8 cellular contexts compared by ENCODE assay signal in the genomic region with DNA sequence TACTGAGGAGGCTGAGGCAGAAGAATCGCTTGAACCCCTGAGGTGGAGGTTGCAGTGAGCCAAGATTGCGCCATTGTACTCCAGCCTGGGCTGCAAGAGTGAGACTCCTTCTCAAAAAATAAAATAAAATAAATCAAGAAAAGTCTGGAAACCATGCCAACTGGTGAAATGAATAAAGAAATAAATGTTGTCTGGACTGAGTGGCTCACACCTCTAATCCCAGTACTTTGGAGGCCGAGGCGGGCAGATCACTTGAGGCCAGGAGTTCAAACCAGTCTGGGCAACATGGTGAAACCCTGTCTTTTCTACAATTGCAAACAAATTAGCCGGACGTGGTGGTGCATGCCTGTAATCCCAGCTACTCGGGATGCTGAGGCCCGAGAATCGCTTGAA. TPM values are rescaled to one million over a fixed set of nuclear protein-coding genes. Genes with fewer than 3 reads are reported as not detected.
DNase-seq lines count a peak whose midpoint lies in the region; ATAC-seq, FAIRE-seq and TF ChIP-seq lines count a peak whose summit lies in the region.

No MANE protein-coding gene starts in this region.

- peak overlapping the region; percentile 68 for H3K4me3 ChIP-seq in GM12864 (ENCODE audit: low read depth, low read length)
- H3K4me3 ChIP-seq in SK-N-MC: peak overlapping the region; percentile 84
- peak overlapping the region; percentile 45 to 74 (median 56) for H3K4me3 ChIP-seq in fibroblast of lung (replicated peaks in 1 of 4; ENCODE audit: control extremely low read depth in 1 of 4, insufficient read depth in 1 of 4, low read depth in 3 of 4, low read length in 4 of 4)
- H3K4me3 ChIP-seq in pancreas: peak overlapping the region; percentile 29 to 61 (median 56)

- no peak overlapping the region for H3K27ac ChIP-seq in SK-N-MC
- H3K27ac ChIP-seq in fibroblast of lung (ENCODE audit: insufficient read depth, low read length): peak overlapping the region; percentile 45
- peak overlapping the region; percentile 85 to 95 (median 91) for H3K27ac ChIP-seq in pancreas

- no peaks in the 10 kb centered on the region for H3K9me3 ChIP-seq in SK-N-MC (ENCODE audit: low read depth, low read length)
- no peaks in the 10 kb centered on the region for H3K9me3 ChIP-seq in fibroblast of lung (ENCODE audit: control insufficient read depth, insufficient read depth, low read depth, low read length)
- H3K9me3 ChIP-seq in pancreas: no peaks in the 10 kb centered on the region

- intact Hi-C loops in pancreas (cut with DNase I): no loop called here

- DNase-seq in GM12864 (ENCODE audit: low read depth) (no peak), SK-N-MC (ENCODE audit: low read depth, low spot score) (no peak), fibroblast of lung (ENCODE audit: low read depth in 2 of 2) (peak in 1 of 2 donors; percentile 26), pancreas (peak in 5 of 6 donors; percentile 17 to 51 (median 36)), COLO829 (ENCODE audit: low spot score) (no peak)

- H3K4me1 ChIP-seq in fibroblast of lung (ENCODE audit: control insufficient read depth, extremely low read depth, insufficient read depth, low read length) (no peaks in the 10 kb centered on the region), pancreas (peaks cover 0 to 4% (median 0%) of the 10 kb centered on the region in 3 donors)

- FAIRE-seq in pancreas (lab: Jason Lieb, UNC): no peak

- ATAC-seq in pancreas: peak; percentile 23 to 40 (median 32)
- no peak for ATAC-seq in HG03097 (IDR thresholded peaks at IDR 0.05; ENCODE audit: low FRiP score, unreplicated experiment)
- no peak for ATAC-seq in GM19397 (IDR thresholded peaks at IDR 0.05; ENCODE audit: unreplicated experiment)
- ATAC-seq in GM19452 (IDR thresholded peaks at IDR 0.05; ENCODE audit: unreplicated experiment): no peak

- H3K36me3 ChIP-seq in SK-N-MC (ENCODE audit: insufficient read depth, low read length): no peaks in the 10 kb centered on the region
- no peaks in the 10 kb centered on the region for H3K36me3 ChIP-seq in fibroblast of lung (ENCODE audit: control insufficient read depth, insufficient read depth, low read length)
- H3K36me3 ChIP-seq in pancreas: no peaks in the 10 kb centered on the region

- TF ChIP-seq CTCF in GM12864 (IDR thresholded peaks at IDR 0.05; ENCODE audit: low read depth, low read length, missing control alignments) (no peak), fibroblast of lung (conservative IDR thresholded peaks at IDR 0.05 in 1 of 2, IDR thresholded peaks at IDR 0.05 in 1 of 2; ENCODE audit: low read depth in 1 of 2, low read length in 2 of 2) (no peak), pancreas (IDR thresholded peaks at IDR 0.05) (no peak)

- H2AFZ ChIP-seq in fibroblast of lung (ENCODE audit: low read length): no peak overlapping the region

- peak overlapping the region; percentile 90 for H3K9ac ChIP-seq in SK-N-MC (ENCODE audit: insufficient read length)
- H3K9ac ChIP-seq in fibroblast of lung (ENCODE audit: insufficient read depth, low read length): no peak overlapping the region

- WGBS in pancreas, 2 donors: 82 to 83% methylated on average over 9 of the region's 9 CpGs

- H3K79me2 ChIP-seq in fibroblast of lung (ENCODE audit: control insufficient read depth, insufficient read depth, low read length): no peaks in the 10 kb centered on the region

- H3K27me3 ChIP-seq in fibroblast of lung (ENCODE audit: control insufficient read depth, insufficient read depth, low read length) (no peaks in the 10 kb centered on the region), pancreas (no peaks in the 10 kb centered on the region)

- H4K20me1 ChIP-seq in fibroblast of lung (ENCODE audit: control insufficient read depth, extremely low read depth, insufficient read depth, low read length): no peaks in the 10 kb centered on the region

- H3K4me2 ChIP-seq in fibroblast of lung (ENCODE audit: extremely low read depth, insufficient read depth, low read length): peak overlapping the region; percentile 6

RNA-seq across cellular contexts. Expression of a gene that starts 0.7 kb away (rescaled TPM):
- total RNA-seq in fibroblast of lung (6.2 and 7.3 TPM in 2 replicates), pancreas (10 to 100 TPM in 1 of 6 donors, 1 to 10 TPM in 5; 2.9 to 10.4 (median 6.3) TPM)
- polyA plus RNA-seq in fibroblast of lung (2.3 and 2.4 TPM in 2 replicates), pancreas (10 to 100 TPM in 1 of 2 donors, 1 to 10 TPM in 1; 6.8 to 12.1 TPM)
- polyA plus RNA-seq in fibroblast of lung (2012): 1.8 and 2.4 TPM in 2 replicates
- polyA minus RNA-seq in fibroblast of lung (ENCODE audit: low replicate concordance): 8.5 and 12.6 TPM in 2 replicates

Comparison
In these comparisons a context has a peak if more than half of its experiments do, and no peak if none do; other contexts are left out.
1. DNase-seq: peak in pancreas (5 of 6); none in GM12864 (single experiment), SK-N-MC (single experiment) and COLO829 (single experiment).
2. ATAC-seq: peak in pancreas (4 of 4); none in HG03097 (single experiment), GM19397 (single experiment) and GM19452 (single experiment).
3. Peak in every context shown above with its lines, with median percentiles within 50 percentile points of each other: H3K4me3 ChIP-seq.